Comparison of ENCODE assay signal across 1 cellular context in the genomic region with DNA sequence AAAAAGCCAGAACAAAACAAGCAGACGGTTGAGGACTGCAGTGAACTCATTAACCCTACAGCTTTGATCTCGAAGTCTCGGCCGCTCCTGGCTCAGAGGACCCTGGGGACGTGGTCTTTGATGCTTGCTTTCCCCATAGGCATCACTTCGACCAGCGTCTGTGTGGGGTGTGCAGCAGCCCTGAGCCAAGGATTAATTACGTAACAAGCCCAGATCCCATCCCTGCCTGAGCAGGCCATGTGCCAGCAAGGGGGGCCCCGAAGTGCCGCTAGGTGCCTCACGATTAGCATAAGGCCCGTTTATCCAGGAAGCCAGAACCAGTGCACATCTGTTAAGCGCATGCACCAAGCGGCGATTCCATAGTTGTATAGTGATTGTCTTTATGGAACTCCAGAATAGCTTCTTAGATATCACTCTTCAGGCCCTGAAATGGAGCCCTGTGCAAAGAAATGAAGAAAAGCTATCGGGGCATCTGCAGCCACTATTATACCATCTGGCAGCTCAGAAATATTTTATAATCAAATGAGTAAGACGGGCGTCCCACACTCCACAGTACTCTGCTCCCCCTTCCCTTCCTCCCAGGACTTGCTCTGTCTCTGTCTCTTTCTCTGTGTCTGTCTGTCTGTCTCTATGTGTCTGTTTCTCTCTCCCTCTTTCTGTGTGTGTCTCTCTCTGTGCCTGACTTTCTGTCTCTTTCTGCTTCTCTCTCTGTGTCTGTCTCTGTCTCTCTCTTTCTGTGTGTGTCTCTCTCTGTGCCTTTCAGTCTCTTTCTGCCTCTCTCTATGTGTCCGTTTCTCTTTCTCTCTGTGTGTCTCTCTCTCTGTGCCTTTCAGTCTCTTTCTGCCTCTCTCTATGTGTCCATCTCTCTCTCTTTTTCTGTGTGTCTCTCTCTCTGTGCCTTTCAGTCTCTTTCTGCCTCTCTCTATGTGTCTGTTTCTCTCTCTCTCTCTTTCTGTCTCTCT.
TF ChIP-seq lines count a peak whose summit lies in the region.

No MANE protein-coding gene starts in this region.

TF ChIP-seq in SK-N-SH treated with all-trans-retinoic acid at 6 μM for 48 hours, 23 proteins besides CTCF, POLR2A, EP300 and RAD21 (continued from another document):
- TF ChIP-seq, protein P1, sequence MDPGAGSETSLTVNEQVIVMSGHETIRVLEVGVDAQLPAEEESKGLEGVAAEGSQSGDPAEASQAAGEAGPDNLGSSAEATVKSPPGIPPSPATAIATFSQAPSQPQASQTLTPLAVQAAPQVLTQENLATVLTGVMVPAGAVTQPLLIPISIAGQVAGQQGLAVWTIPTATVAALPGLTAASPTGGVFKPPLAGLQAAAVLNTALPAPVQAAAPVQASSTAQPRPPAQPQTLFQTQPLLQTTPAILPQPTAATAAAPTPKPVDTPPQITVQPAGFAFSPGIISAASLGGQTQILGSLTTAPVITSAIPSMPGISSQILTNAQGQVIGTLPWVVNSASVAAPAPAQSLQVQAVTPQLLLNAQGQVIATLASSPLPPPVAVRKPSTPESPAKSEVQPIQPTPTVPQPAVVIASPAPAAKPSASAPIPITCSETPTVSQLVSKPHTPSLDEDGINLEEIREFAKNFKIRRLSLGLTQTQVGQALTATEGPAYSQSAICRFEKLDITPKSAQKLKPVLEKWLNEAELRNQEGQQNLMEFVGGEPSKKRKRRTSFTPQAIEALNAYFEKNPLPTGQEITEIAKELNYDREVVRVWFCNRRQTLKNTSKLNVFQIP (CRISPR knock-in tag; IDR thresholded peaks at IDR 0.05; ENCODE audit: borderline replicate concordance, low read depth) = no peak
- no peak for TF ChIP-seq CSDC2 (CRISPR knock-in tag; IDR thresholded peaks at IDR 0.05)
- no peak for TF ChIP-seq RARB (CRISPR knock-in tag; IDR thresholded peaks at IDR 0.05)
- TF ChIP-seq TCF4 (CRISPR knock-in tag; IDR thresholded peaks at IDR 0.05; ENCODE audit: borderline replicate concordance) = peak; percentile 90
- TF ChIP-seq ZC3H10 (CRISPR knock-in tag; IDR thresholded peaks at IDR 0.05) = no peak
- TF ChIP-seq ISL1 (CRISPR knock-in tag; IDR thresholded peaks at IDR 0.05) = peak; percentile 38; the same call in 1 of the 2 replicates
- TF ChIP-seq ZFP30 (CRISPR knock-in tag; IDR thresholded peaks at IDR 0.05) = no peak
- TF ChIP-seq, protein P2, sequence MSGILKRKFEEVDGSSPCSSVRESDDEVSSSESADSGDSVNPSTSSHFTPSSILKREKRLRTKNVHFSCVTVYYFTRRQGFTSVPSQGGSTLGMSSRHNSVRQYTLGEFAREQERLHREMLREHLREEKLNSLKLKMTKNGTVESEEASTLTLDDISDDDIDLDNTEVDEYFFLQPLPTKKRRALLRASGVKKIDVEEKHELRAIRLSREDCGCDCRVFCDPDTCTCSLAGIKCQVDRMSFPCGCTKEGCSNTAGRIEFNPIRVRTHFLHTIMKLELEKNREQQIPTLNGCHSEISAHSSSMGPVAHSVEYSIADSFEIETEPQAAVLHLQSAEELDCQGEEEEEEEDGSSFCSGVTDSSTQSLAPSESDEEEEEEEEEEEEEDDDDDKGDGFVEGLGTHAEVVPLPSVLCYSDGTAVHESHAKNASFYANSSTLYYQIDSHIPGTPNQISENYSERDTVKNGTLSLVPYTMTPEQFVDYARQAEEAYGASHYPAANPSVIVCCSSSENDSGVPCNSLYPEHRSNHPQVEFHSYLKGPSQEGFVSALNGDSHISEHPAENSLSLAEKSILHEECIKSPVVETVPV (CRISPR knock-in tag; IDR thresholded peaks at IDR 0.05) = no peak
